8 cellular contexts compared by ENCODE assay signal in the genomic region with DNA sequence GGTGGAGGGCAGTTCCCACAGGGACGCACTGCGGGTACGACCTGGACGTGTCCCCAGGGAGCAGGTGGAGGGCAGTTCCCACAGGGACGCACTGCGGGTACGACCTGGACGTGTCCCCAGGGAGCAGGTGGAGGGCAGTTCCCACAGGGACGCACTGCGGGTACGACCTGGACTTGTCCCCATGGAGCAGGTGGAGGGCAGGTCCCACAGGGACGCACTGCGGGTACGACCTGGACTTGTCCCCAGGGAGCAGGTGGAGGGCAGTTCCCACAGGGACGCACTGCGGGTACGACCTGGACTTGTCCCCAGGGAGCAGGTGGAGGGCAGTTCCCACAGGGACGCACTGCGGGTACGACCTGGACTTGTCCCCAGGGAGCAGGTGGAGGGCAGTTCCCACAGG. TPM values are rescaled to one million over a fixed set of nuclear protein-coding genes. Genes with fewer than 3 reads are reported as not detected.
"Had no signal": no experiment of that assay in that cellular context is flagged by ENCODE, and none has a peak within 500 bp of the region (broad histone marks: within the 10 kb centered on the region; RNA-seq: fewer than 3 reads in every experiment).

No MANE protein-coding gene starts in this region.

RNA-seq across cellular contexts. Expression of gene IDI2, which starts 13.1 kb away (rescaled TPM):
- total RNA-seq: M059J; NCI-H460; OCI-LY7; PC-9; RPMI7951; SJCRH30; T-cell; T-helper 1 cell treated with Interleukin-12 subunit alpha and Interleukin-12 subunit beta and Interleukin-4 antibody, amounts not matched to agents 30 ng/mL and 1 ng/mL, for 36 hours had no signal
